7 cellular contexts compared by ENCODE assay signal in the genomic region with DNA sequence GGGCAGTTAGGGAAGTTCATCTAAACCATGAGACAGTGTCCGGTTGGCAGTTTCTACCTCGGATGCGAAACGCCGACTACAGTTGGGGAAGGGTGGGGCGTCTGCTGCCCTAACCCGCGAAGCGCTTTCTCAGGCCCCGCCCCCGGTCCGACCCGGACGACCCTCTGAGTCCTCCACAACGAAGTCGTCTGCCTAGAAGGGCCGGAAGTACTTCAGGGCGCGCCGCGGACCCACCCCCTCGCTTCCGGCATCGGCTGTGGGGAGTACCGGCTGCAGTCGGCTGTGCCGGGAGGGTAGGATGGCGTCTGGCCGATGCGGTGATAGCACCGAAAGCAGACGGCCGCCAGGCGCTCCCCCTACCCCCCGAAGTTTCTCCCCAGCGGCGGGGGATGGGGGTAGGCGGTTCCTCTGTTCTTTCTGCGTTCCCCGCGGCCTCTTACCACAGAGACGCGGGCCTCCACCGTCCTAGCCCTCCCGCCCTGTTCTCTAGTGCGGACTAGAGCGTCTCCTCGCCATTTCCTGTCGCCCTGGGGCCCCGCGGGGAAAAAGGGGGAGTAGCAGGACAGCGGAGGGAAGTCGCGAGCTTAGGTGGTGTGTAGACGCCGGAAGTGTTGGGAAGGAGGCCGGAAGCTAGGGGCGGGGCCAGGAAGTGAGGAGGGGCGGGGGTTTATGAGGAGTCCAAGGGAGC. TPM values are rescaled to one million over a fixed set of nuclear protein-coding genes. Genes with fewer than 3 reads are reported as not detected.
A peak's percentile ranks its signal among the peaks of the same experiment; 100 is the strongest.
DNase-seq lines count a peak whose midpoint lies in the region; ATAC-seq, FAIRE-seq and TF ChIP-seq lines count a peak whose summit lies in the region.

A gene (plus strand): TSS at position 241 of the 688 bp plus-strand sequence. CDS start 719 bp downstream, outside the sequence.

- FAIRE-seq in TTC549 (lab: Jason Lieb, UNC) = peak; percentile 62

- in situ Hi-C loops in GM18951 (cut with MboI; ENCODE audit: low sequenced_read_pairs, unreplicated experiment) = no loop called here

- DNase-seq in cerebellum (ENCODE audit: low spot score) (peak; percentile 96), left kidney (ENCODE audit: low read depth, low spot score) (peak; percentile 99), NCI-H774 (lab: John Stamatoyannopoulos, UW) (no peak)
- peak; percentile 93 to 95 for DNase-seq in stimulated activated CD4-positive, alpha-beta T cell treated with anti-CD3 and anti-CD28 coated beads, Interleukin-2, amount 100 ng/mL, for 48 hours

- peak; percentile 93 for TF ChIP-seq POLR2A in GM18951 (IDR thresholded peaks at IDR 0.05; ENCODE audit: extremely low read depth, insufficient read depth, insufficient read length)

- peak; percentile 65 for ATAC-seq in HG03159 (IDR thresholded peaks at IDR 0.05; ENCODE audit: unreplicated experiment)

RNA-seq across cellular contexts. Expression of the gene that starts here (rescaled TPM):
- total RNA-seq in cerebellum = 13.5 TPM
